Comparison of ENCODE assay signal across 8 cellular contexts in the genomic region with DNA sequence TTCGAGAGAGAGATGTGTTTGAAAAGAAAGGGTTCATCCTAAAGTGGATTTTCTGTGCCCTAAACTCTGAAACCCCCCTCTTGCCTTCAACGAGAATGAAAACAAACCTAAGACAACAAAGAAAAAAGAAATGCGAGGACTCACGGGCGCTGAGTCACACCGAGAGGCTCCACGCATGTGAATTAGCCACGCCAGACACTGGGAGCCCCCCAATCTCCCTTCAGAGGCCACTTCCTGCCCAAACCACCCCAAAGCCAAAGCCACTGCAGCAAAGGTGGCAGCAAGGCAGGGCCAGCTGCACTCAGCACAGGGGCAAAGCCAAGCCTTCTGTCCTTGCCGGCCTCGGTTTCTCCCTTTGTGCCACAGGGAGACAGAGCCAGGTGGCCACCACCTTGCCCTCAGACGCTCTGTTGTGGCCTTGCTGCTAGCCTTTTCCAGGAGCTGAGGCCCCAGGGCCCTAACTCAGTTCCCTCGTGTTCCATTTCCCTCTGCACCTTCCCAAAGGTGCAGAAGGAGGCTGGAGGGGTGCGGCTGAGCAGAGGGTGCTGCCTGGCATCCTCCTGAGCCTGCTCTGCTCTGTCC.
DNase-seq lines count a peak whose midpoint lies in the region; ATAC-seq, FAIRE-seq and TF ChIP-seq lines count a peak whose summit lies in the region.

No MANE protein-coding gene starts in this region.

- ATAC-seq in GM19324 (IDR thresholded peaks at IDR 0.05; ENCODE audit: low FRiP score, unreplicated experiment): no peak

- FAIRE-seq in RCC 7860 (lab: Jason Lieb, UNC): no peak

- no peaks in the 10 kb centered on the region for H3K9me3 Mint-ChIP-seq in nephron

- peaks cover 49% of the 10 kb centered on the region for H3K4me1 Mint-ChIP-seq in nephron

- H3K27ac Mint-ChIP-seq in nephron: peak overlapping the region in 2 of 3 experiments; percentile 62 to 96

- no peaks in the 10 kb centered on the region for H3K27me3 Mint-ChIP-seq in nephron (ENCODE audit: low read depth)

- no peak for TF ChIP-seq CTCF in nephron (IDR thresholded peaks at IDR 0.05; ENCODE audit: unreplicated experiment in 3 of 3)

- H3K36me3 Mint-ChIP-seq in nephron (ENCODE audit: low read depth): no peaks in the 10 kb centered on the region

- DNase-seq in stimulated activated CD4-positive, alpha-beta T cell treated with anti-CD3 and anti-CD28 coated beads, Interleukin-12 subunit alpha, Interleukin-12 subunit beta, amount 100 ng/mL, for 24 hours (ENCODE audit: low read depth in 2 of 2): peak; percentile 23 to 45
- no peak for DNase-seq in stimulated activated CD4-positive, alpha-beta T cell treated with anti-CD3 and anti-CD28 coated beads, Interleukin-2, amount 100 ng/mL, for 48 hours
- DNase-seq in activated effector memory CD4-positive, alpha-beta T cell treated with Interleukin-2 at 50 U/mL for 16 hours: peak; percentile 69
- DNase-seq in RCC 7860 (ENCODE audit: low spot score): no peak
- no peak for DNase-seq in dermis blood vessel endothelial cell
- no peak for DNase-seq in OCI-M1 (lab: John Stamatoyannopoulos, UW)

- H3K4me3 Mint-ChIP-seq in nephron: no peak overlapping the region

Comparison
In these comparisons a context has a peak if more than half of its experiments do, and no peak if none do; other contexts are left out.
1. DNase-seq: peak in stimulated activated CD4-positive, alpha-beta T cell treated with anti-CD3 and anti-CD28 coated beads, Interleukin-12 subunit alpha, Interleukin-12 subunit beta, amount 100 ng/mL, for 24 hours (2 of 2) and activated effector memory CD4-positive, alpha-beta T cell treated with Interleukin-2 at 50 U/mL for 16 hours (single experiment); none in stimulated activated CD4-positive, alpha-beta T cell treated with anti-CD3 and anti-CD28 coated beads, Interleukin-2, amount 100 ng/mL, for 48 hours (0 of 2), RCC 7860 (single experiment), dermis blood vessel endothelial cell (single experiment) and OCI-M1 (single experiment).